ENCODE assay signal across 1 cellular context in genomic region chr2:11478899-11479605, GRCh38.
TF ChIP-seq lines count a peak whose summit lies in the region.

No MANE protein-coding gene starts in this region.

TF ChIP-seq in K562, 482 proteins besides CTCF, POLR2A, EP300 and RAD21:
- TF ChIP-seq L3MBTL2 (IDR thresholded peaks at IDR 0.05) (0 out of 2 replicates have a peak, but pooled peaks have one; percentile 17), ZFP30 (CRISPR knock-in tag; IDR thresholded peaks at IDR 0.05; ENCODE audit: borderline replicate concordance) (no peak)
